In genomic region chr16:14566599-14566998, GRCh38 we compare ENCODE assay signal across 1 cellular context.
TF ChIP-seq lines count a peak whose summit lies in the region.

No MANE protein-coding gene starts in this region.

TF ChIP-seq in GM23338, 12 proteins besides CTCF, POLR2A, EP300 and RAD21 (continued from another document):
- TF ChIP-seq REST (IDR thresholded peaks at IDR 0.05; ENCODE audit: unreplicated experiment): no peak
- no peak for TF ChIP-seq EZH2phosphoT487 (IDR thresholded peaks at IDR 0.05; ENCODE audit: unreplicated experiment)
- no peak for TF ChIP-seq JUNB (IDR thresholded peaks at IDR 0.05; ENCODE audit: unreplicated experiment)
- TF ChIP-seq STAT1 (IDR thresholded peaks at IDR 0.05; ENCODE audit: unreplicated experiment): no peak
- TF ChIP-seq ZNF114 (CRISPR knock-in tag; IDR thresholded peaks at IDR 0.05): no peak
